In the genomic region with DNA sequence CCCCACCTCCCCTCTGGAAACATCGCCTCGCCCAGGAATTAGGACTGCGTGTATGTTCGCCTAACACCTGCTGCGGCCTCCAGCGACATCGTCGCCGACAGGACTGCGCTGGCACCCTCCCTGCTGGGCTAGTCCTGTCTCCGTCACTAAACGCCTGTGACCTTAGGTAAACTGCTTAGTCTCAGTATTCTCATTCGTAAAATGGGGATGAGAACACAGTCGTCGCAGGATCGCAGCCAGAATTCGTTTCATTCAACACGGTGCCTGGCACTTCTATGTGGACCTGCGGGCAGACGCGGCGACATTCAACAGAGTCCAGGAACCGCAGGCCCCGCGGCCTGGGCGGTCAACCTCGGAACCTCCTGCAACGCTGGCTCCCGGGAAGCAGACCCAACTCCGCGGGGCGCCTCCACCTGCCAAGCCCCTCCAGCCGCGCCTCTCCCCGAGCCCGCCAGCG, we compare ENCODE assay signal across 7 cellular contexts. TPM values are rescaled to one million over a fixed set of nuclear protein-coding genes. Genes with fewer than 3 reads are reported as not detected.
DNase-seq lines count a peak whose midpoint lies in the region; ATAC-seq and TF ChIP-seq lines count a peak whose summit lies in the region.

No MANE protein-coding gene starts in this region.

- H3K4me3 ChIP-seq in choroid plexus epithelial cell (ENCODE audit: low read depth, low read length): peak overlapping the region; percentile 76

- no peak for TF ChIP-seq CTCF in choroid plexus epithelial cell (conservative IDR thresholded peaks at IDR 0.05; ENCODE audit: low read depth, low read length)

- DNase-seq in SHP77 treated with DMSO at 0.1 percent for 48 hours (lab: John Stamatoyannopoulos, UW) (peak; percentile 12), choroid plexus epithelial cell (ENCODE audit: low read depth) (no peak), left kidney (ENCODE audit: low read depth, low spot score) (peak; percentile 59), ureter (ENCODE audit: low spot score) (no peak)
- peak; percentile 38 to 49 for DNase-seq in stimulated activated CD4-positive, alpha-beta T cell treated with anti-CD3 and anti-CD28 coated beads, Interleukin-2, amount 100 ng/mL, for 24 hours

- ATAC-seq in GM18502 (IDR thresholded peaks at IDR 0.05; ENCODE audit: poor library complexity, unreplicated experiment): peak; percentile 18
- peak; percentile 18 for ATAC-seq in HG02759 (IDR thresholded peaks at IDR 0.05; ENCODE audit: unreplicated experiment)

RNA-seq across cellular contexts. Expression of a gene that starts 0.5 kb away (rescaled TPM):
- 35.0 TPM for total RNA-seq in ureter

RNA-seq across cellular contexts. Expression of a gene that starts 41.8 kb away (rescaled TPM):
- total RNA-seq in ureter: 20.7 TPM

Comparison
In these comparisons a context has a peak if more than half of its experiments do, and no peak if none do; other contexts are left out.
1. DNase-seq: peak in SHP77 treated with DMSO at 0.1 percent for 48 hours (single experiment), left kidney (single experiment) and stimulated activated CD4-positive, alpha-beta T cell treated with anti-CD3 and anti-CD28 coated beads, Interleukin-2, amount 100 ng/mL, for 24 hours (2 of 2); none in choroid plexus epithelial cell (single experiment) and ureter (single experiment).